In the genomic region with DNA sequence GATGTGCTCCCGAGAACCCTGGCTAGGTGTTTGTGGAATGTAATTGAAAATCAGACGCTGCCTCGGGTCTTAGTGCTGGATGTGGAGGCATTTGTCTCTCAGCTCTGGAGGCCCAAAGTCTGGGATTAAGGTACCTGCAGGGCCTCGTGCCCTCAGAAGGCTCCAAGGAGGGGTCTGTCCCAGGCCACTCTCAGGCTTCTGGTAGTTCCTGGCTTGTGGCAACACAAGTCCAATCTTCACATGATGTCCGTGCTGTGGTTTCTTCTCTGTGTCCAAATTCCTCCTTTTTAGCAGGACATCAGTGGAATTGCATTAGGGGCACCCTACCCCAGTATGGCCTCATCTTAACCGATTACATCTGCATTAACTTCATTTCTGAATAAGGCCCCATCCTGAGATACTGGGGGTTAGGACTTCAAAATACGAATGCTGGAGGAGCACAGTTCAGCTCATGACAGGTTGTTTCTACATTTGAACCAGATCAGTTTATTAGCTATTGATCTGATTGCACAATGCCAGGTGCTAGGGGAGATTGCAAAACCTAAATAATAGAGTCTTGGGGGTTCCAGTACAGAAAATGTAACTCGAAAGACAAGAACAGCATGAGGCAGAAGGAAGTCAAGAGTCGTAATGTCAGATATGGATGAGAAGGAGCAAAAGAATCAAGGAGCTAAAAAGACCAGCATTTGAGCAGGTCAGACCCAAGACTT, we compare ENCODE assay signal across 22 cellular contexts.
"Had no signal": no experiment of that assay in that cellular context is flagged by ENCODE, and none has a peak within 500 bp of the region (broad histone marks: within the 10 kb centered on the region; RNA-seq: fewer than 3 reads in every experiment).

No MANE protein-coding gene starts in this region.

- H3K27ac ChIP-seq: brain microvascular endothelial cell, upper lobe of right lung had no signal

- H3K9me3 Mint-ChIP-seq: activated CD4-positive, alpha-beta T cell treated with anti-CD3 and anti-CD28 coated beads, Interleukin-2, amount 10 ng/mL, durations not matched to agents 7 days and 5 days; activated naive CD8-positive, alpha-beta T cell treated with anti-CD3 and anti-CD28 coated beads, Interleukin-2, amount 10 ng/mL, durations not matched to agents 7 days and 5 days; activated T-cell treated with anti-CD3 and anti-CD28 coated beads, Interleukin-2, amount 50 U/mL, for 24 hours; activated T-helper 2 cell treated with anti-CD3 and anti-CD28 coated beads, Interferon-gamma antibody, Interleukin-2, Interleukin-4, amounts not matched to agents 10 μg/mL and 5 μg/mL and 100 μg/mL, durations not matched to agents 14 hours and 24 hours and 36 hours; natural killer cell treated with Interleukin-12 subunit alpha and Interleukin-12 subunit beta and Interleukin-15 and Interleukin-18, amount 100 ng/mL, for 72 hours had no signal

- H3K27ac Mint-ChIP-seq: activated CD4-positive, alpha-beta T cell treated with anti-CD3 and anti-CD28 coated beads, Interleukin-2, amount 10 ng/mL, durations not matched to agents 7 days and 5 days; activated CD8-positive, alpha-beta T cell treated with anti-CD3 and anti-CD28 coated beads, Interleukin-2, amount 10 ng/mL, durations not matched to agents 7 days and 5 days; activated naive CD8-positive, alpha-beta T cell treated with anti-CD3 and anti-CD28 coated beads, Interleukin-2, amount 10 ng/mL, durations not matched to agents 7 days and 5 days; activated T-cell treated with anti-CD3 and anti-CD28 coated beads, Interleukin-2, amount 50 U/mL, for 24 hours; activated T-helper 2 cell treated with anti-CD3 and anti-CD28 coated beads, Interferon-gamma antibody, Interleukin-2, Interleukin-4, amounts not matched to agents 10 μg/mL and 5 μg/mL and 100 μg/mL, durations not matched to agents 14 hours and 24 hours and 36 hours; natural killer cell treated with Interleukin-12 subunit alpha and Interleukin-12 subunit beta and Interleukin-15 and Interleukin-18, amount 100 ng/mL, for 72 hours had no signal

- H3K9me3 ChIP-seq: heart left ventricle, upper lobe of right lung had no signal

- FAIRE-seq: endometrium, frontal cortex had no signal

- H3K4me3 ChIP-seq: heart left ventricle, upper lobe of right lung had no signal

- ATAC-seq: activated CD8-positive, alpha-beta T cell treated with anti-CD3 and anti-CD28 coated beads, Interleukin-2, amount 10 ng/mL, durations not matched to agents 7 days and 5 days; heart left ventricle; natural killer cell treated with Interleukin-12 subunit alpha and Interleukin-12 subunit beta and Interleukin-15 and Interleukin-18, amount 100 ng/mL, for 72 hours; SK-N-SH treated with all-trans-retinoic acid at 6 μM for 48 hours; stimulated activated naive CD8-positive, alpha-beta T cell treated with anti-CD3 and anti-CD28 coated beads, Interleukin-15, Interleukin-2, amounts not matched to agents 100 U/mL and 50 U/mL, for 24 hours; upper lobe of right lung had no signal

- H3K4me3 Mint-ChIP-seq: activated CD4-positive, alpha-beta T cell treated with anti-CD3 and anti-CD28 coated beads, Interleukin-2, amount 10 ng/mL, durations not matched to agents 7 days and 5 days; activated CD8-positive, alpha-beta T cell treated with anti-CD3 and anti-CD28 coated beads, Interleukin-2, amount 10 ng/mL, durations not matched to agents 7 days and 5 days; activated naive CD8-positive, alpha-beta T cell treated with anti-CD3 and anti-CD28 coated beads, Interleukin-2, amount 10 ng/mL, durations not matched to agents 7 days and 5 days; activated T-cell treated with anti-CD3 and anti-CD28 coated beads, Interleukin-2, amount 50 U/mL, for 24 hours; natural killer cell treated with Interleukin-12 subunit alpha and Interleukin-12 subunit beta and Interleukin-15 and Interleukin-18, amount 100 ng/mL, for 72 hours had no signal

- DNase-seq: activated CD4-positive, alpha-beta T cell treated with anti-CD3 and anti-CD28 coated beads, Interleukin-2, amount 10 ng/mL, durations not matched to agents 7 days and 5 days; activated CD8-positive, alpha-beta T cell treated with anti-CD3 and anti-CD28 coated beads, Interleukin-2, amount 10 ng/mL, durations not matched to agents 7 days and 5 days; activated naive CD4-positive, alpha-beta T cell treated with Interleukin-2 at 50 U/mL for 16 hours; activated naive CD8-positive, alpha-beta T cell treated with anti-CD3 and anti-CD28 coated beads, Interleukin-2, amount 10 ng/mL, durations not matched to agents 7 days and 5 days; activated T-cell treated with anti-CD3 and anti-CD28 coated beads, Interleukin-2, amount 50 U/mL, for 24 hours; brain microvascular endothelial cell; central memory CD4-positive, alpha-beta T cell; cortex of kidney; erythroblast; heart left ventricle; kidney glomerular epithelial cell; nucleus accumbens; posterior cingulate gyrus; stimulated activated naive CD8-positive, alpha-beta T cell treated with anti-CD3 and anti-CD28 coated beads, Interleukin-15, Interleukin-2, amounts not matched to agents 100 U/mL and 50 U/mL, for 24 hours; T-helper 1 cell; T-helper 9 cell; upper lobe of right lung had no signal

- H3K36me3 ChIP-seq: brain microvascular endothelial cell, heart left ventricle, upper lobe of right lung had no signal

- H3K36me3 Mint-ChIP-seq: activated naive CD8-positive, alpha-beta T cell treated with anti-CD3 and anti-CD28 coated beads, Interleukin-2, amount 10 ng/mL, durations not matched to agents 7 days and 5 days; natural killer cell treated with Interleukin-12 subunit alpha and Interleukin-12 subunit beta and Interleukin-15 and Interleukin-18, amount 100 ng/mL, for 72 hours had no signal
